Comparison of ENCODE assay signal across 1 cellular context in the genomic region with DNA sequence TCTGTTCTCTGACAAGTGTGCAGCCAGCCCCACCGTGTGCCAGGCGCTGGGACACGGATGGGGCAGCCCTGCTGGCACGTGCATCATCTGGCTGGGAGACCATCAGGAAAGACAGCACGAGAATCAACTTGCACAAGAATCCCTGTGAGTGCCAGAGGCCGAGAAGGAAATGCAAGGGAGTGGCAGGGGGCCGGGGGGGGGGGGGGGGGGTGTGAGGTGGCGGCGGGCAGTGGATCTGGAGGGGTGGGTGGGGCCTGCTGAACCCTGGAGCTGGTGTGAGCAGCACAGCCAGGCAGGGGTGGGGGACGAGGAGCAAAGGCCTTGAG.
TF ChIP-seq lines count a peak whose summit lies in the region.

No MANE protein-coding gene starts in this region.

TF ChIP-seq in WTC11, 78 proteins besides CTCF, POLR2A, EP300 and RAD21:
- peak; percentile 0; the same call in 1 of the 2 replicates for TF ChIP-seq MAX (CRISPR knock-in tag; IDR thresholded peaks at IDR 0.05)
- no peak for TF ChIP-seq AFF4 (CRISPR knock-in tag; IDR thresholded peaks at IDR 0.05; ENCODE audit: borderline replicate concordance)
